Comparison of ENCODE assay signal across 8 cellular contexts in genomic region chr5:149357370-149358293, GRCh38. TPM values are rescaled to one million over a fixed set of nuclear protein-coding genes. Genes with fewer than 3 reads are reported as not detected.
DNase-seq lines count a peak whose midpoint lies in the region; ATAC-seq, FAIRE-seq and TF ChIP-seq lines count a peak whose summit lies in the region.

TSS of gene PCYOX1L (plus strand) at chr5:149358046. CDS start at chr5:149358069, 23 bp downstream.

- H3K4me3 ChIP-seq in HepG2 (replicated peaks in 1 of 3; ENCODE audit: insufficient read depth in 1 of 3, low read depth in 2 of 3, low read length in 3 of 3): peak within 1 kb of the TSS; percentile 60 to 79 (median 63)

- CTCF ChIA-PET in HepG2 (lab: Yijun Ruan, JAX; ENCODE audit: low intra/inter-chr PET ratio, low total read pairs): no interaction called here

- ATAC-seq in GM19397 (IDR thresholded peaks at IDR 0.05; ENCODE audit: unreplicated experiment) (peak; percentile 100), HG03565 (IDR thresholded peaks at IDR 0.05; ENCODE audit: unreplicated experiment) (peak; percentile 98), HepG2 (peak; percentile 100)

- H3K4me1 ChIP-seq in HepG2 (ENCODE audit: insufficient read depth, low read length): peaks cover 21% of the 10 kb centered on the region

- TF ChIP-seq CTCF in HepG2 (CRISPR knock-in tag; IDR thresholded peaks at IDR 0.05): no peak; the same call in 1 of the 2 replicates

- DNase-seq in CD1c-positive myeloid dendritic cell (ENCODE audit: extremely low spot score) (peak; percentile 94), NCI-H748 treated with DMSO at 0.1 percent for 48 hours (lab: John Stamatoyannopoulos, UW) (peak; percentile 92), dermis blood vessel endothelial cell (peak; percentile 96), HepG2 (ENCODE audit: low spot score) (peak; percentile 92)
- DNase-seq in activated CD4-positive, alpha-beta T cell treated with anti-CD3 and anti-CD28 coated beads, Interleukin-2, amount 50 U/mL, for 24 hours (ENCODE audit: low read depth in 1 of 2, low spot score in 1 of 2): peak; percentile 94 to 98
- DNase-seq in stimulated activated CD4-positive, alpha-beta T cell treated with anti-CD3 and anti-CD28 coated beads, Interleukin-2, amount 100 ng/mL, for 48 hours: peak; percentile 84 to 98

- TF ChIP-seq RAD21 in HepG2 (CRISPR knock-in tag; IDR thresholded peaks at IDR 0.05): no peak

- WGBS in HepG2 (ENCODE audit: low lambda C conversion rate): 5% methylated on average over 29 of the region's 61 CpGs

- peak in 1 of 2 experiments; percentile 80; a peak in 2 of 4 replicates for TF ChIP-seq POLR2A in HepG2 (IDR thresholded peaks at IDR 0.05; ENCODE audit: insufficient read depth in 1 of 2, low read depth in 2 of 2, low read length in 2 of 2)

- H3K9me3 ChIP-seq in HepG2 (ENCODE audit: low read length): no peaks in the 10 kb centered on the region

- no peak for TF ChIP-seq EP300 in HepG2 (IDR thresholded peaks at IDR 0.05; ENCODE audit: low read depth in 2 of 2, low read length in 2 of 2)
- no peak for TF ChIP-seq EP300 in HepG2 (CRISPR knock-in tag; IDR thresholded peaks at IDR 0.05; ENCODE audit: borderline replicate concordance)

- POLR2A ChIA-PET in HepG2 (lab: Yijun Ruan, JAX): interaction anchor here (1.1 to 3.8 kb wide), 6 partner anchors 9 to 194 kb away, joined by 3 to 32 read pairs (median 9); partner anchors contain the start of genes CSNK1A1 and GRPEL2

- peak; percentile 77 for FAIRE-seq in HepG2 (lab: Jason Lieb, UNC)

- peak within 1 kb of the TSS; percentile 44; the same call in 1 of the 2 replicates for H3K9ac ChIP-seq in HepG2 (ENCODE audit: insufficient read depth, low read depth, low read length)

- peaks cover 3 to 11% of the 10 kb centered on the region in 2 experiments; a peak in 3 of 5 replicates for H3K36me3 ChIP-seq in HepG2 (replicated peaks in 1 of 2; ENCODE audit: control insufficient read depth in 1 of 2, insufficient read depth in 2 of 2, low read length in 2 of 2)

- H3K27ac ChIP-seq in HepG2 (ENCODE audit: extremely low read length, insufficient read depth, low read length): no peak within 1 kb of the TSS

- no peaks in the 10 kb centered on the region for H3K27me3 ChIP-seq in HepG2 (ENCODE audit: control insufficient read depth in 1 of 2, insufficient read depth in 2 of 2, low read length in 2 of 2)

- intact Hi-C loops in HepG2 (cut with micrococcal nuclease; ENCODE audit: unreplicated experiment): no loop called here

- peak within 1 kb of the TSS; percentile 84 for H2AFZ ChIP-seq in HepG2 (ENCODE audit: low read length)

- in situ Hi-C loops in HepG2 (cut with HindIII; ENCODE audit: extremely low pct_ligation_motif_present, low pct_unique_long_range_greater_than_20kb): no loop called here

- H3K4me2 ChIP-seq in HepG2 (ENCODE audit: low read depth, low read length): peak within 1 kb of the TSS; percentile 94

- H4K20me1 ChIP-seq in HepG2 (ENCODE audit: insufficient read depth, low read length): no peaks in the 10 kb centered on the region

- no peaks in the 10 kb centered on the region for H3K79me2 ChIP-seq in HepG2 (ENCODE audit: insufficient read depth, low read length)

- no TSS peak for BruUV-seq in HepG2 (replicated peaks; lab: Mats Ljungman, UMichigan)

TF ChIP-seq in HepG2, 621 proteins besides CTCF, POLR2A, EP300 and RAD21 (continues in another document):
- TF ChIP-seq MXD3 (CRISPR knock-in tag; IDR thresholded peaks at IDR 0.05) (no peak), SP2 (CRISPR knock-in tag; IDR thresholded peaks at IDR 0.05) (peak; percentile 92), RBFOX2 (IDR thresholded peaks at IDR 0.05; ENCODE audit: low read depth, low read length) (peak; percentile 76), ZNF816 (CRISPR knock-in tag; IDR thresholded peaks at IDR 0.05; ENCODE audit: borderline replicate concordance) (no peak), MAZ (IDR thresholded peaks at IDR 0.05; ENCODE audit: borderline replicate concordance, low read depth, low read length) (no peak), MAZ (CRISPR knock-in tag; IDR thresholded peaks at IDR 0.05; ENCODE audit: low read depth) (peak; percentile 74; the same call in 1 of the 2 replicates), KAT8 (CRISPR knock-in tag; IDR thresholded peaks at IDR 0.05) (no peak), EEA1 (CRISPR knock-in tag; IDR thresholded peaks at IDR 0.05; ENCODE audit: borderline replicate concordance) (peak; percentile 26; the same call in 1 of the 2 replicates), RAD51 (IDR thresholded peaks at IDR 0.05; ENCODE audit: borderline replicate concordance) (no peak), ZNF362 (CRISPR knock-in tag; IDR thresholded peaks at IDR 0.05; ENCODE audit: borderline replicate concordance) (no peak), ZNF800 (CRISPR knock-in tag; IDR thresholded peaks at IDR 0.05) (no peak), ZNF317 (CRISPR knock-in tag; IDR thresholded peaks at IDR 0.05) (0 out of 2 replicates have a peak, but pooled peaks have one; percentile 17), GPN1 (CRISPR knock-in tag; IDR thresholded peaks at IDR 0.05; ENCODE audit: borderline replicate concordance) (no peak), SP1 (IDR thresholded peaks at IDR 0.05) (no peak), SP1 (CRISPR knock-in tag; IDR thresholded peaks at IDR 0.05) (peak; percentile 57; the same call in 1 of the 2 replicates), GABPB1 (CRISPR knock-in tag; IDR thresholded peaks at IDR 0.05) (peak; percentile 78), ZFY (CRISPR knock-in tag; IDR thresholded peaks at IDR 0.05) (peak; percentile 61), AGO2 (optimal IDR thresholded peaks at IDR 0.05; ENCODE audit: low read depth, low read length) (peak; percentile 34), MYC (CRISPR knock-in tag; IDR thresholded peaks at IDR 0.05; ENCODE audit: borderline replicate concordance) (peak; percentile 24; the same call in 1 of the 2 replicates)

RNA-seq across cellular contexts. Expression of gene PCYOX1L, which starts in this region (rescaled TPM):
- total RNA-seq in dermis blood vessel endothelial cell: 14.8 and 16.5 TPM in 2 replicates
- total RNA-seq in HepG2 (2016; rRNA removed; fragmentation: Illumina TruSeq; extraction: Trizol): 0.24 and 1.00 TPM in 2 replicates
- 0.10 and 0.26 TPM in 2 replicates for total RNA-seq in HepG2 (2016; cell fraction: cytosol; rRNA removed; fragmentation: Illumina TruSeq; extraction: Trizol; ENCODE audit: low read depth)
- 0.27 and 0.78 TPM in 2 replicates for total RNA-seq in HepG2 (2016; cell fraction: insoluble cytoplasmic fraction; rRNA removed; fragmentation: Illumina TruSeq; extraction: Trizol)
- total RNA-seq in HepG2 (2016; cell fraction: membrane; rRNA removed; fragmentation: Illumina TruSeq; extraction: Trizol): 0.24 and 0.56 TPM in 2 replicates
- total RNA-seq in HepG2 (2016; cell fraction: nucleus; rRNA removed; fragmentation: Illumina TruSeq; extraction: Trizol): 1.0 and 1.1 TPM in 2 replicates
- polyA plus RNA-seq in HepG2 (2011; rRNA removed): 3.7 and 5.6 TPM in 2 replicates
- polyA plus RNA-seq in HepG2 (2011; cell fraction: cytosol; rRNA removed): 3.7 and 4.7 TPM in 2 replicates
- 5.2 TPM in 2 replicates for polyA plus RNA-seq in HepG2 (2011; cell fraction: nucleus; rRNA removed)
- 3.3 and 4.0 TPM in 2 replicates for polyA plus RNA-seq in HepG2 (2012)
- 0.16 TPM in 1 of 2 replicates, not detected in the other for polyA plus RNA-seq in HepG2 (2016; cell fraction: cytosol; fragmentation: Illumina TruSeq; extraction: Trizol; ENCODE audit: low read depth)
- 0.26 and 0.53 TPM in 2 replicates for polyA plus RNA-seq in HepG2 (2016; cell fraction: insoluble cytoplasmic fraction; fragmentation: Illumina TruSeq; extraction: Trizol; ENCODE audit: low read depth)
- polyA plus RNA-seq in HepG2 (2016; cell fraction: membrane; fragmentation: Illumina TruSeq; extraction: Trizol; ENCODE audit: low read depth): 0.11 and 0.14 TPM in 2 replicates
- 2.1 and 2.8 TPM in 2 replicates for polyA plus RNA-seq in HepG2 (2016; cell fraction: nucleus; fragmentation: Illumina TruSeq; extraction: Trizol; ENCODE audit: insufficient read depth, low read depth)
- polyA minus RNA-seq in HepG2 (2011; rRNA and poly(A)+ RNA removed; ENCODE audit: low replicate concordance): 4.6 and 4.7 TPM in 2 replicates
- 1.8 and 2.4 TPM in 2 replicates for polyA minus RNA-seq in HepG2 (2011; cell fraction: cytosol; rRNA and poly(A)+ RNA removed)
- 2.3 and 4.6 TPM in 2 replicates for polyA minus RNA-seq in HepG2 (2011; cell fraction: nucleus; rRNA and poly(A)+ RNA removed)
